ENCODE assay signal across 14 cellular contexts in genomic region chr3:188157971-188158370, GRCh38. TPM values are rescaled to one million over a fixed set of nuclear protein-coding genes. Genes with fewer than 3 reads are reported as not detected.
DNase-seq lines count a peak whose midpoint lies in the region; ATAC-seq and TF ChIP-seq lines count a peak whose summit lies in the region.
"Had no signal": no experiment of that assay in that cellular context is flagged by ENCODE, and none has a peak within 500 bp of the region (broad histone marks: within the 10 kb centered on the region; RNA-seq: fewer than 3 reads in every experiment).

No MANE protein-coding gene starts in this region.

- H3K4me1 Mint-ChIP-seq in brain: peaks cover 53% of the 10 kb centered on the region

- WGBS in heart right ventricle, 2 donors: 70 to 74% methylated on average over 5 of the region's 5 CpGs

- no peak for TF ChIP-seq CTCF in heart right ventricle (IDR thresholded peaks at IDR 0.05)
- TF ChIP-seq CTCF in brain (conservative IDR thresholded peaks at IDR 0.05): no peak
- TF ChIP-seq CTCF in uterus (IDR thresholded peaks at IDR 0.05): no peak

- H3K4me3 Mint-ChIP-seq in brain: peak overlapping the region in 1 of 5 experiments; percentile 27
- H3K4me3 Mint-ChIP-seq: activated naive CD8-positive, alpha-beta T cell treated with anti-CD3 and anti-CD28 coated beads for 36 hours; GM23338; neural progenitor cell had no signal

- peak overlapping the region in 3 of 5 experiments; percentile 0 to 44 (median 3) for H3K27ac Mint-ChIP-seq in brain
- H3K27ac Mint-ChIP-seq: activated naive CD8-positive, alpha-beta T cell treated with anti-CD3 and anti-CD28 coated beads for 36 hours; GM23338; neural progenitor cell had no signal

- H3K4me1 ChIP-seq in heart right ventricle: peaks cover 0 to 85% (median 67%) of the 10 kb centered on the region in 9 donors
- peaks cover 0 to 4% of the 10 kb centered on the region in 2 donors for H3K4me1 ChIP-seq in uterus

- H3K9me3 ChIP-seq in heart right ventricle: no peaks in the 10 kb centered on the region
- no peaks in the 10 kb centered on the region for H3K9me3 ChIP-seq in uterus

- no peak for TF ChIP-seq POLR2A in uterus (IDR thresholded peaks at IDR 0.05)

- H3K9me3 Mint-ChIP-seq in brain: peaks cover 0 to 3% (median 0%) of the 10 kb centered on the region in 5 experiments
- H3K9me3 Mint-ChIP-seq: activated naive CD8-positive, alpha-beta T cell treated with anti-CD3 and anti-CD28 coated beads for 36 hours; GM23338; neural progenitor cell had no signal

- H3K36me3 Mint-ChIP-seq in brain: no peaks in the 10 kb centered on the region

- H3K27me3 Mint-ChIP-seq in brain: peaks cover 6% of the 10 kb centered on the region

- H3K4me3 ChIP-seq in heart right ventricle: no peak overlapping the region
- no peak overlapping the region for H3K4me3 ChIP-seq in uterus
- H3K4me3 ChIP-seq: GM23338, neural progenitor cell had no signal

- DNase-seq in heart right ventricle (no peak), left ventricle myocardium superior (no peak), mucosa of gallbladder (ENCODE audit: low spot score) (peak; percentile 42), uterus (no peak), GF-D8 (lab: John Stamatoyannopoulos, UW) (no peak), middle frontal gyrus (ENCODE audit: extremely low spot score, low spot score) (no peak)
- DNase-seq in activated CD4-positive, CD25-positive, alpha-beta regulatory T cell treated with anti-CD3 and anti-CD28 coated beads, Interleukin-2, amount 50 U/mL, for 72 hours: no peak
- DNase-seq: activated naive CD8-positive, alpha-beta T cell treated with anti-CD3 and anti-CD28 coated beads for 36 hours; NCI-H1436; OCI-M1; T-helper 9 cell had no signal

- H3K36me3 ChIP-seq in heart right ventricle (peaks cover 0 to 5% (median 0%) of the 10 kb centered on the region in 9 donors), uterus (no peaks in the 10 kb centered on the region)
- H3K36me3 ChIP-seq: neural progenitor cell had no signal

- peak overlapping the region; percentile 22 to 99 (median 91) for H3K27ac ChIP-seq in heart right ventricle
- peak overlapping the region; percentile 94 to 95 for H3K27ac ChIP-seq in uterus
- H3K27ac ChIP-seq: neural progenitor cell had no signal

- no peaks in the 10 kb centered on the region for H3K27me3 ChIP-seq in heart right ventricle
- H3K27me3 ChIP-seq in uterus: no peaks in the 10 kb centered on the region
- H3K27me3 ChIP-seq: neural progenitor cell had no signal

- no peak for ATAC-seq in heart right ventricle
- ATAC-seq in left ventricle myocardium superior: no peak
- ATAC-seq: GM23338 had no signal

- intact Hi-C loops in heart right ventricle (cut with DNase I): loop anchor here in 9 of 10 donors (2.0 to 10.0 kb wide), 12 partner anchors 103 to 989 kb away; partner anchors contain the start of gene BCL6 (in 3 of the 9)
- intact Hi-C loops in left ventricle myocardium superior (cut with micrococcal nuclease): no loop called here
- intact Hi-C loops in uterus (cut with DNase I; ENCODE audit: low total_unique reads): loop anchor here (10.0 kb wide), 1 partner anchor 107 kb away; no protein-coding TSS in a partner anchor

RNA-seq across cellular contexts. Expression of gene LPP, which starts 4.0 kb away (rescaled TPM):
- total RNA-seq in heart right ventricle (100 to 1,000 TPM; 116 to 188 (median 148) TPM), left ventricle myocardium superior (109 TPM), mucosa of gallbladder (478 TPM), uterus (1,000 to 10,000 TPM in 1 of 4 donors, 100 to 1,000 TPM in 3; 180 to 1,374 (median 712) TPM)
- polyA plus RNA-seq in heart right ventricle (10 to 100 TPM in 1 of 2 donors, 1 to 10 TPM in 1; 8.5 to 12.9 TPM), brain (ENCODE audit: insufficient read depth, low read depth, low replicate concordance) (2.1 TPM)
